In genomic region chr1:94425821-94426484, GRCh38 we compare ENCODE assay signal across 12 cellular contexts. TPM values are rescaled to one million over a fixed set of nuclear protein-coding genes. Genes with fewer than 3 reads are reported as not detected.
DNase-seq lines count a peak whose midpoint lies in the region; ATAC-seq, FAIRE-seq and TF ChIP-seq lines count a peak whose summit lies in the region.
"Had no signal": no experiment of that assay in that cellular context is flagged by ENCODE, and none has a peak within 500 bp of the region (broad histone marks: within the 10 kb centered on the region; RNA-seq: fewer than 3 reads in every experiment).

No MANE protein-coding gene starts in this region.

- no peaks in the 10 kb centered on the region for H3K36me3 Mint-ChIP-seq in natural killer cell

- peaks cover 19% of the 10 kb centered on the region for H3K4me1 ChIP-seq in skeletal muscle satellite cell (ENCODE audit: control insufficient read depth, insufficient read depth, low read length)

- peak overlapping the region in 1 of 2 donors; percentile 60 for H3K27ac Mint-ChIP-seq in natural killer cell

- DNase-seq in NOMO-1 treated with DMSO at 0.1 percent for 48 hours (lab: John Stamatoyannopoulos, UW; ENCODE audit: unreplicated experiment) (peak; percentile 30), NOMO-1 treated with dmso at 0.1 percent for 144 hours (lab: John Stamatoyannopoulos, UW; ENCODE audit: unreplicated experiment) (no peak), NCI-H774 (lab: John Stamatoyannopoulos, UW) (peak; percentile 41), GM19238 (ENCODE audit: insufficient read length, low spot score) (no peak), natural killer cell (no peak)
- DNase-seq: activated T-cell treated with anti-CD3 and anti-CD28 coated beads for 4 hours, NCI-H1930 had no signal

- intact Hi-C loops in natural killer cell (cut with micrococcal nuclease) = no loop called here

- peak; percentile 96 for FAIRE-seq in islet of Langerhans (lab: Jason Lieb, UNC)
- FAIRE-seq: GM18507 had no signal

- H3K9ac ChIP-seq in skeletal muscle satellite cell (ENCODE audit: low read depth, low read length) = no peak overlapping the region

- H3K4me3 ChIP-seq in skeletal muscle satellite cell (ENCODE audit: low read length) = no peak overlapping the region

- no peaks in the 10 kb centered on the region for H3K36me3 ChIP-seq in skeletal muscle satellite cell (ENCODE audit: insufficient read depth, low read length)

- peak overlapping the region; percentile 15 for H3K4me2 ChIP-seq in skeletal muscle satellite cell (ENCODE audit: low read length)

- H3K4me1 Mint-ChIP-seq in natural killer cell = peaks cover 49 to 72% of the 10 kb centered on the region in 2 donors

- no peaks in the 10 kb centered on the region for H3K27me3 ChIP-seq in skeletal muscle satellite cell (ENCODE audit: control insufficient read depth, insufficient read depth, low read length)

- TF ChIP-seq CTCF in natural killer cell (IDR thresholded peaks at IDR 0.05) = no peak

- ATAC-seq in natural killer cell = no peak
- no peak for ATAC-seq in HG02571 (IDR thresholded peaks at IDR 0.05; ENCODE audit: unreplicated experiment)

- H3K4me3 Mint-ChIP-seq in natural killer cell = no peak overlapping the region
- H3K4me3 Mint-ChIP-seq: central memory CD8-positive, alpha-beta T cell had no signal

- H3K9me3 Mint-ChIP-seq in natural killer cell = no peaks in the 10 kb centered on the region
- H3K9me3 Mint-ChIP-seq: central memory CD8-positive, alpha-beta T cell had no signal

- no peaks in the 10 kb centered on the region for H3K9me3 ChIP-seq in skeletal muscle satellite cell (replicated peaks; ENCODE audit: low read length)

- no peaks in the 10 kb centered on the region for H3K27me3 Mint-ChIP-seq in natural killer cell (ENCODE audit: low read depth in 2 of 2)
- H3K27me3 Mint-ChIP-seq: central memory CD8-positive, alpha-beta T cell had no signal

RNA-seq across cellular contexts. Expression of gene ABCD3, which starts 7.8 kb away (rescaled TPM):
- 26.9 and 33.7 TPM in 2 replicates for total RNA-seq in skeletal muscle satellite cell (2012; rRNA removed)
- total RNA-seq in natural killer cell = 10 to 100 TPM; 22.3 to 29.5 (median 27.6) TPM

Comparison
In these comparisons a context has a peak if more than half of its experiments do, and no peak if none do; other contexts are left out.
1. DNase-seq: peak in NOMO-1 treated with DMSO at 0.1 percent for 48 hours (single experiment) and NCI-H774 (single experiment); none in NOMO-1 treated with dmso at 0.1 percent for 144 hours (single experiment), GM19238 (single experiment) and natural killer cell (single experiment).